Comparison of ENCODE assay signal across 14 cellular contexts in the genomic region with DNA sequence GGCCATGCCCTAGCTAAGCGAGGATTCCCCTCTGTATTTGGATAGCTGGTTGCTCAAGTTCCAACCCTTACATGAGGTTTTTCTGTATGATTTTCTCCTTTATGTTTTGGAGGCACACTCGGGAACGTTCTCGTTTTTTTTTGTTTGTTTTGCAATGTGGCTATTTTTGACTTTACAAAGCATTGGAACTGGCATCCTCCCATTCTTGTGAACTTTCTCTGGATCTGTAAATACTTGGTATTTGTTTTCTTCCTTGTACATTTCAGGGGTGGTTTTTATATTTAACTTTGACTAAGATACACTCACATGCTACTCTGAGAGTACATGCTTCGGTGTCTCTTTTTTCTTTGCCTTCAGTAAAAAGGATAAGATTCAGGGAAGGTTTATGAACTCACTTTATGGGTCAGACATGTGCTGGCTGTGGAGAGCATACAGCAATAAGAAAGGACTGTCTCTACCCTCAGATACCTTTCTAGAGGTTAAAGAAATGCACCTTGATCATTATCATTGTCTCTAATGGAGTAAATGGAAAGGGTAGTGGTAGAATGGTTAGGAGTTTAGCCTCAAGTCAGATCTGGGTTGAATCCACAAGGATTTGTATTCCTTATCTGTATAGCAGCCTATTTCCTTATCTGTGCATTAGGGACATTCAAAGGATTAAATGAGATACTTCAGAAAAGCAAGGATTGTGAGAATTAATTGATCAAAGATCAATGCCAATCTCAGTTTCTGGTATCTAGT.
DNase-seq lines count a peak whose midpoint lies in the region; ATAC-seq and TF ChIP-seq lines count a peak whose summit lies in the region.
"Had no signal": no experiment of that assay in that cellular context is flagged by ENCODE, and none has a peak within 500 bp of the region (broad histone marks: within the 10 kb centered on the region; RNA-seq: fewer than 3 reads in every experiment).

No MANE protein-coding gene starts in this region.

- peaks cover 3% of the 10 kb centered on the region for H3K36me3 Mint-ChIP-seq in neural crest cell (ENCODE audit: low read depth)
- H3K36me3 Mint-ChIP-seq: activated CD8-positive, alpha-beta memory T cell treated with anti-CD3 and anti-CD28 coated beads, Interleukin-2, amount 10 ng/mL, durations not matched to agents 7 days and 5 days; activated naive CD4-positive, alpha-beta T cell treated with anti-CD3 and anti-CD28 coated beads, Interleukin-2, amount 50 U/mL, for 24 hours had no signal

- H3K36me3 ChIP-seq in heart right ventricle (no peaks in the 10 kb centered on the region), aorta (ENCODE audit: control insufficient read depth in 1 of 2, insufficient read depth in 2 of 2, low read length in 1 of 2) (peaks cover 0 to 2% of the 10 kb centered on the region in 2 donors)

- TF ChIP-seq CTCF in heart right ventricle (IDR thresholded peaks at IDR 0.05) = no peak
- TF ChIP-seq CTCF in neural crest cell (conservative IDR thresholded peaks at IDR 0.05) = no peak

- H3K27ac Mint-ChIP-seq in neural crest cell (ENCODE audit: unreplicated experiment) = peak overlapping the region; percentile 5
- H3K27ac Mint-ChIP-seq: activated B cell treated with CpG ODN at 0.5 μM for 24 hours; activated CD8-positive, alpha-beta memory T cell treated with anti-CD3 and anti-CD28 coated beads, Interleukin-2, amount 10 ng/mL, durations not matched to agents 7 days and 5 days; activated naive CD4-positive, alpha-beta T cell treated with anti-CD3 and anti-CD28 coated beads, Interleukin-2, amount 50 U/mL, for 24 hours had no signal

- no peak overlapping the region for H3K4me3 ChIP-seq in heart right ventricle
- no peak overlapping the region for H3K4me3 ChIP-seq in aorta (ENCODE audit: low read length in 2 of 2)
- H3K4me3 ChIP-seq: psoas muscle had no signal

- H3K9me3 Mint-ChIP-seq in neural crest cell = no peaks in the 10 kb centered on the region
- H3K9me3 Mint-ChIP-seq: activated B cell treated with CpG ODN at 0.5 μM for 24 hours; activated naive CD4-positive, alpha-beta T cell treated with anti-CD3 and anti-CD28 coated beads, Interleukin-2, amount 50 U/mL, for 24 hours; H9 had no signal

- DNase-seq in heart right ventricle = no peak
- no peak for DNase-seq in cardiac septum (ENCODE audit: low spot score)
- DNase-seq in epithelial cell of prostate (ENCODE audit: low read depth, low spot score) = no peak
- DNase-seq in neural crest cell (ENCODE audit: low read depth, low spot score) = no peak
- no peak for DNase-seq in aorta
- DNase-seq in AG20443 (ENCODE audit: low spot score) = no peak
- DNase-seq in NCI-H82 (lab: John Stamatoyannopoulos, UW) = no peak
- DNase-seq in OCI-M1 (lab: John Stamatoyannopoulos, UW) = no peak
- DNase-seq: activated B cell treated with CpG ODN at 0.5 μM for 24 hours; activated CD8-positive, alpha-beta memory T cell treated with anti-CD3 and anti-CD28 coated beads, Interleukin-2, amount 10 ng/mL, durations not matched to agents 7 days and 5 days; stimulated activated CD4-positive, alpha-beta T cell treated with anti-CD3 and anti-CD28 coated beads, Interleukin-4, amount 100 ng/mL, for 1 hour had no signal

- intact Hi-C loops in heart right ventricle (cut with DNase I) (loop anchor here in 5 of 10 donors (5.0 to 10.0 kb wide), 4 partner anchors 52 to 65 kb away; partner anchors contain the start of gene MEIS1 (in 2 of the 5)), cardiac septum (cut with DNase I) (loop anchor here (5.0 kb wide), 2 partner anchors 60 to 80 kb away; partner anchors contain the start of gene MEIS1), aorta (cut with DNase I) (loop anchor here (2.0 to 5.0 kb wide), 4 partner anchors 55 to 75 kb away; no protein-coding TSS in a partner anchor)

- no peak overlapping the region for H3K4me3 Mint-ChIP-seq in neural crest cell
- H3K4me3 Mint-ChIP-seq: activated B cell treated with CpG ODN at 0.5 μM for 24 hours; activated CD8-positive, alpha-beta memory T cell treated with anti-CD3 and anti-CD28 coated beads, Interleukin-2, amount 10 ng/mL, durations not matched to agents 7 days and 5 days; activated naive CD4-positive, alpha-beta T cell treated with anti-CD3 and anti-CD28 coated beads, Interleukin-2, amount 50 U/mL, for 24 hours; H9 had no signal

- peaks cover 67% of the 10 kb centered on the region for H3K4me1 Mint-ChIP-seq in neural crest cell
- H3K4me1 Mint-ChIP-seq: activated B cell treated with CpG ODN at 0.5 μM for 24 hours; activated CD8-positive, alpha-beta memory T cell treated with anti-CD3 and anti-CD28 coated beads, Interleukin-2, amount 10 ng/mL, durations not matched to agents 7 days and 5 days; activated naive CD4-positive, alpha-beta T cell treated with anti-CD3 and anti-CD28 coated beads, Interleukin-2, amount 50 U/mL, for 24 hours had no signal

- H3K9me3 ChIP-seq in heart right ventricle (no peaks in the 10 kb centered on the region), aorta (ENCODE audit: control insufficient read depth, low read length) (no peaks in the 10 kb centered on the region)
- H3K9me3 ChIP-seq: psoas muscle had no signal

- no peak for ATAC-seq in heart right ventricle
- no peak for ATAC-seq in aorta (ENCODE audit: low FRiP score)
- ATAC-seq: activated CD8-positive, alpha-beta memory T cell treated with anti-CD3 and anti-CD28 coated beads, Interleukin-2, amount 10 ng/mL, durations not matched to agents 7 days and 5 days had no signal

- peaks cover 3 to 48% (median 32%) of the 10 kb centered on the region in 9 donors for H3K4me1 ChIP-seq in heart right ventricle
- peaks cover 3 to 8% of the 10 kb centered on the region in 2 donors for H3K4me1 ChIP-seq in aorta (ENCODE audit: control insufficient read depth in 1 of 2, insufficient read depth in 2 of 2, low read length in 2 of 2)
- H3K4me1 ChIP-seq: psoas muscle had no signal

- H3K27me3 ChIP-seq in heart right ventricle = no peaks in the 10 kb centered on the region
- no peaks in the 10 kb centered on the region for H3K27me3 ChIP-seq in aorta (ENCODE audit: control insufficient read depth in 1 of 2, insufficient read depth in 2 of 2, low read length in 1 of 2)

- H3K27ac ChIP-seq in heart right ventricle = peak overlapping the region in 9 of 10 donors; percentile 11 to 74 (median 69)
- H3K27ac ChIP-seq in epithelial cell of prostate = peak overlapping the region; percentile 94
- peak overlapping the region; percentile 63 to 75 for H3K27ac ChIP-seq in aorta (ENCODE audit: low read depth in 1 of 2, low read length in 2 of 2)
- H3K27ac ChIP-seq: psoas muscle had no signal

- 35 to 45% methylated on average over 5 of the region's 5 CpGs for whole genome bisulfite sequencing in heart right ventricle, 2 donors
- 10 to 17% methylated on average over 5 of the region's 5 CpGs for WGBS in aorta, 2 donors

- H3K27me3 Mint-ChIP-seq in neural crest cell (ENCODE audit: low read depth) = no peaks in the 10 kb centered on the region
- H3K27me3 Mint-ChIP-seq: activated B cell treated with CpG ODN at 0.5 μM for 24 hours; activated CD8-positive, alpha-beta memory T cell treated with anti-CD3 and anti-CD28 coated beads, Interleukin-2, amount 10 ng/mL, durations not matched to agents 7 days and 5 days had no signal
